In genomic region chr16:61887903-61888302, GRCh38 we compare ENCODE assay signal across 12 cellular contexts.
DNase-seq lines count a peak whose midpoint lies in the region; ATAC-seq and TF ChIP-seq lines count a peak whose summit lies in the region.
"Had no signal": no experiment of that assay in that cellular context is flagged by ENCODE, and none has a peak within 500 bp of the region (broad histone marks: within the 10 kb centered on the region; RNA-seq: fewer than 3 reads in every experiment).

No MANE protein-coding gene starts in this region.

- POLR2A ChIA-PET in AG04449 (lab: Yijun Ruan, JAX), result no interaction called here

- in situ Hi-C loops in G401 (cut with HindIII; ENCODE audit: low sequenced_read_pairs), result no loop called here

- ATAC-seq in HG02610 (IDR thresholded peaks at IDR 0.05; ENCODE audit: unreplicated experiment), result peak; percentile 62
- no peak for ATAC-seq in HG03469 (IDR thresholded peaks at IDR 0.05; ENCODE audit: unreplicated experiment)
- no peak for ATAC-seq in GM19455 (IDR thresholded peaks at IDR 0.05; ENCODE audit: unreplicated experiment)
- ATAC-seq: CD8-positive, alpha-beta T cell had no signal

- no peak for TF ChIP-seq CTCF in AG04449 (IDR thresholded peaks at IDR 0.05; ENCODE audit: insufficient read depth, low read length, missing control alignments)

- peak; percentile 63 for DNase-seq in AG04449 (ENCODE audit: low read depth, low spot score)
- DNase-seq in SIG-M5 (lab: John Stamatoyannopoulos, UW), result peak; percentile 67
- peak; percentile 22 for DNase-seq in iPS-NIHi7 (ENCODE audit: extremely low spot score)
- no peak for DNase-seq in G401 (ENCODE audit: low spot score)
- DNase-seq in activated CD4-positive, alpha-beta T cell treated with anti-CD3 and anti-CD28 coated beads, Interleukin-2, amount 50 U/mL, for 1 hour, result no peak
- DNase-seq: activated CD4-positive, CD25-positive, alpha-beta regulatory T cell treated with anti-CD3 and anti-CD28 coated beads, Interleukin-2, amount 50 U/mL, for 72 hours; CD8-positive, alpha-beta T cell; NCI-H510A; pancreas had no signal

- H3K4me3 ChIP-seq in AG04449 (ENCODE audit: low read depth, low read length), result no peak overlapping the region
- H3K4me3 ChIP-seq: pancreas had no signal

- CTCF ChIA-PET in AG04449 (lab: Yijun Ruan, JAX), result no interaction called here

Comparison
In these comparisons a context has a peak if more than half of its experiments do, and no peak if none do; other contexts are left out.
1. DNase-seq: peak in AG04449 (single experiment), SIG-M5 (single experiment) and iPS-NIHi7 (single experiment); none in G401 (single experiment) and activated CD4-positive, alpha-beta T cell treated with anti-CD3 and anti-CD28 coated beads, Interleukin-2, amount 50 U/mL, for 1 hour (single experiment).